18 cellular contexts compared by ENCODE assay signal in genomic region chr2:8312221-8312620, GRCh38.
DNase-seq lines count a peak whose midpoint lies in the region; ATAC-seq and TF ChIP-seq lines count a peak whose summit lies in the region.
"Had no signal": no experiment of that assay in that cellular context is flagged by ENCODE, and none has a peak within 500 bp of the region (broad histone marks: within the 10 kb centered on the region; RNA-seq: fewer than 3 reads in every experiment).

No MANE protein-coding gene starts in this region.

- no peaks in the 10 kb centered on the region for H3K9me2 ChIP-seq in OCI-LY7 (ENCODE audit: insufficient read depth, low read length)

- no peak overlapping the region for H3K4me3 ChIP-seq in CD4-positive, CD25-positive, alpha-beta regulatory T cell (ENCODE audit: low read depth, low read length)
- no peak overlapping the region for H3K4me3 ChIP-seq in GM12865 (ENCODE audit: low read depth, low read length)
- H3K4me3 ChIP-seq in OCI-LY7 (ENCODE audit: low read depth, low read length, poor library complexity, severe bottlenecking), result no peak overlapping the region
- H3K4me3 ChIP-seq: ovary, sigmoid colon had no signal

- BruUV-seq in OCI-LY7 (replicated peaks; lab: Mats Ljungman, UMichigan), result no TSS peak

- peaks cover 19 to 34% (median 26%) of the 10 kb centered on the region in 4 donors for H3K4me1 Mint-ChIP-seq in CD4-positive, CD25-positive, alpha-beta regulatory T cell
- H3K4me1 Mint-ChIP-seq in effector memory CD8-positive, alpha-beta T cell (ENCODE audit: low read depth in 2 of 2), result peaks cover 78 to 83% of the 10 kb centered on the region in 2 donors

- no peaks in the 10 kb centered on the region for H3K27me3 Mint-ChIP-seq in CD4-positive, CD25-positive, alpha-beta regulatory T cell
- no peaks in the 10 kb centered on the region for H3K27me3 Mint-ChIP-seq in effector memory CD8-positive, alpha-beta T cell

- peak overlapping the region in 2 of 3 donors; percentile 49 to 80 for H3K27ac Mint-ChIP-seq in CD4-positive, CD25-positive, alpha-beta regulatory T cell
- peak overlapping the region; percentile 95 to 96 for H3K27ac Mint-ChIP-seq in effector memory CD8-positive, alpha-beta T cell
- H3K27ac Mint-ChIP-seq: activated naive CD4-positive, alpha-beta T cell treated with anti-CD3 and anti-CD28 coated beads, Interleukin-2, amount 50 U/mL, for 72 hours; B cell had no signal

- H3K36me3 ChIP-seq in CD4-positive, CD25-positive, alpha-beta regulatory T cell (ENCODE audit: control insufficient read depth, insufficient read depth, low read length), result no peaks in the 10 kb centered on the region
- no peaks in the 10 kb centered on the region; the same call in 1 of the 2 replicates for H3K36me3 ChIP-seq in OCI-LY7 (ENCODE audit: insufficient read depth, low read length)
- H3K36me3 ChIP-seq: ovary, sigmoid colon had no signal

- intact Hi-C loops in OCI-LY7 (cut with micrococcal nuclease; ENCODE audit: unreplicated experiment), result loop anchor here (1.0 to 5.0 kb wide), 3 partner anchors 9 to 315 kb away; no protein-coding TSS in a partner anchor

- ATAC-seq in CD4-positive, CD25-positive, alpha-beta regulatory T cell (ENCODE audit: low read depth in 2 of 2), result no peak
- no peak for ATAC-seq in effector memory CD8-positive, alpha-beta T cell (replicated peaks)
- ATAC-seq in HG03565 (IDR thresholded peaks at IDR 0.05; ENCODE audit: unreplicated experiment) (no peak), HG02588 (IDR thresholded peaks at IDR 0.05; ENCODE audit: unreplicated experiment) (no peak)
- ATAC-seq: activated naive CD4-positive, alpha-beta T cell treated with anti-CD3 and anti-CD28 coated beads, Interleukin-2, amount 50 U/mL, for 72 hours; left cardiac atrium had no signal

- H3K27me3 ChIP-seq in CD4-positive, CD25-positive, alpha-beta regulatory T cell (ENCODE audit: control insufficient read depth, insufficient read depth, low read length), result no peaks in the 10 kb centered on the region
- H3K27me3 ChIP-seq: ovary, sigmoid colon had no signal

- POLR2A ChIA-PET in OCI-LY7 (lab: Charles Lee), result interaction anchor here (0.6 to 1.5 kb wide), 13 partner anchors 47 to 476 kb away, joined by 3 to 8 read pairs (median 3); partner anchors contain the start of gene ID2

- H3K36me3 Mint-ChIP-seq in CD4-positive, CD25-positive, alpha-beta regulatory T cell, result no peaks in the 10 kb centered on the region
- peaks cover 4% of the 10 kb centered on the region for H3K36me3 Mint-ChIP-seq in effector memory CD8-positive, alpha-beta T cell (ENCODE audit: insufficient read depth)
- H3K36me3 Mint-ChIP-seq: activated naive CD4-positive, alpha-beta T cell treated with anti-CD3 and anti-CD28 coated beads, Interleukin-2, amount 50 U/mL, for 72 hours had no signal

- no peaks in the 10 kb centered on the region for H3K79me2 ChIP-seq in OCI-LY7 (ENCODE audit: insufficient read depth, low read depth, low read length)

- H3K9me3 ChIP-seq in CD4-positive, CD25-positive, alpha-beta regulatory T cell (ENCODE audit: control insufficient read depth in 2 of 2, low read length in 2 of 2), result no peaks in the 10 kb centered on the region
- H3K9me3 ChIP-seq in OCI-LY7 (ENCODE audit: low read length), result no peaks in the 10 kb centered on the region
- H3K9me3 ChIP-seq: ovary, sigmoid colon had no signal

- peaks cover 0 to 2% (median 0%) of the 10 kb centered on the region in 7 donors for H3K9me3 Mint-ChIP-seq in CD4-positive, CD25-positive, alpha-beta regulatory T cell
- peaks cover 0 to 2% of the 10 kb centered on the region in 2 donors for H3K9me3 Mint-ChIP-seq in effector memory CD8-positive, alpha-beta T cell

- CTCF ChIA-PET in OCI-LY7 (lab: Charles Lee; ENCODE audit: unreplicated experiment), result interaction anchor here (1.0 kb wide), 1 partner anchor 78 kb away, joined by 3 read pairs; no protein-coding TSS in a partner anchor

- H3K4me2 ChIP-seq in OCI-LY7 (ENCODE audit: low read length), result peak overlapping the region; percentile 49

- H3K4me3 Mint-ChIP-seq in CD4-positive, CD25-positive, alpha-beta regulatory T cell, result peak overlapping the region in 1 of 4 donors; percentile 24
- H3K4me3 Mint-ChIP-seq in effector memory CD8-positive, alpha-beta T cell, result peak overlapping the region; percentile 67 to 79
- H3K4me3 Mint-ChIP-seq: B cell had no signal

- TF ChIP-seq CTCF in GM12865 (IDR thresholded peaks at IDR 0.05; ENCODE audit: insufficient read depth, low read depth, low read length, missing control alignments) (no peak), OCI-LY7 (conservative IDR thresholded peaks at IDR 0.05; ENCODE audit: low read length) (no peak)

- H2AFZ ChIP-seq in OCI-LY7 (ENCODE audit: low read length), result peak overlapping the region; percentile 70; the same call in 1 of the 2 replicates

- no peak overlapping the region for H3K27ac ChIP-seq in CD4-positive, CD25-positive, alpha-beta regulatory T cell (ENCODE audit: insufficient read depth, low read length, poor library complexity, severe bottlenecking)
- H3K27ac ChIP-seq in OCI-LY7 (ENCODE audit: low read depth, low read length, poor library complexity, severe bottlenecking), result peak overlapping the region; percentile 47
- H3K27ac ChIP-seq: ovary, sigmoid colon had no signal

- peaks cover 32% of the 10 kb centered on the region for H3K4me1 ChIP-seq in CD4-positive, CD25-positive, alpha-beta regulatory T cell (ENCODE audit: control insufficient read depth, insufficient read depth, low read length, poor library complexity, severe bottlenecking)
- H3K4me1 ChIP-seq in OCI-LY7 (ENCODE audit: insufficient read depth, low read length, poor library complexity, severe bottlenecking), result peaks cover 60% of the 10 kb centered on the region

- no peak for DNase-seq in CD4-positive, CD25-positive, alpha-beta regulatory T cell
- DNase-seq in GM12865 (ENCODE audit: low read depth) (peak; percentile 46), OCI-LY7 (ENCODE audit: low spot score) (peak; percentile 71), medulla oblongata (ENCODE audit: extremely low spot score) (no peak)
- DNase-seq in effector memory CD8-positive, alpha-beta T cell, result no peak
- DNase-seq in stimulated activated CD4-positive, alpha-beta T cell treated with anti-CD3 and anti-CD28 coated beads, Interleukin-4, amount 100 ng/mL, for 4 hours, result no peak
- DNase-seq: DMS79; effector CD4-positive, alpha-beta T cell; GOT3; left cardiac atrium; NCI-H1048; ovary; sigmoid colon; stimulated activated CD4-positive, alpha-beta T cell treated with anti-CD3 and anti-CD28 coated beads, Interleukin-2, amount 100 ng/mL, for 48 hours had no signal

- H4K20me1 ChIP-seq in OCI-LY7 (ENCODE audit: insufficient read depth, low read length), result no peaks in the 10 kb centered on the region

Comparison
In these comparisons a context has a peak if more than half of its experiments do, and no peak if none do; other contexts are left out.
1. DNase-seq: peak in GM12865 (single experiment) and OCI-LY7 (single experiment); none in CD4-positive, CD25-positive, alpha-beta regulatory T cell (0 of 3), effector memory CD8-positive, alpha-beta T cell (0 of 3), medulla oblongata (single experiment) and stimulated activated CD4-positive, alpha-beta T cell treated with anti-CD3 and anti-CD28 coated beads, Interleukin-4, amount 100 ng/mL, for 4 hours (0 of 2).